8 cellular contexts compared by ENCODE assay signal in the genomic region with DNA sequence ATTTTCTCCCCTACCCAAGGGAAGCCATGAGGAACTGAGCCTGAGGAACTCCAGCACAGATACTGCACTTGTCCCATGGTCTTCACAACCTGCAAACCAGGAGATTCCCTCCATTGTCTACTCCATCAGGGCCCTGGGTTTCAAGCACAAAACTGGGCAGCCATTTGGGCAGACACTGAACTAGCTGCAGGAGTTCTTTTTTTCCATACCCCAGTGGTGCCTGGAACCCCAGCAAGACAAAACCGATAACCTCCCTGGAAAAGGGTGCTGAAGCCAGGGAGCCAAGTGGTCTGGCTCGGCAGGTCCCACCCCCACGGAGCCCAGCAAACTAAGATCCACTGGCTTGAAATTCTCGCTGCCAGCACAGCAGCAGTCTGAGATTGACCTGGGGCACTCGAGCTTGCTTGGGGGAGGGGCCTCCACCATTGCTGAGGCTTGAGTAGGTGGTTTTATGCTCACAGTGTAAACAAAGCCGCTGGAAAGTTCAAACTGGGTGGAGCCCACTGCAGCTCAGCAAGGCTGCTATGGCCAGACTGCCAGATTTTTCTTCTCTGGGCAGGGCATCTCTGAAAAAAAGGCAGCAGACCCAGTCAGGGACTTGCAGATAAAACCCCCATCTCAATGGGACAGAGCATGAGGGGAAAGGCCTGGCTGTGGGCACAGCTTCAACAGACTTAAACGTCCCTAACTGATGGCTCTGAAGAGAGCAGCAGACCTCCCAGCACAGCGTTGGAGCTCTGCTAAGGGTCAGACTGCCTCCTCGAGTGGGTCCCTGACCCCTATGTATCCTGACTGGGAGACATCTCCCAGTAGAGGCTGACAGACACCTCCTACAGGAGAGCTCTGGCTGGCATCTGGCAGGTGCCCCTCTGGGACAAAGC.
DNase-seq lines count a peak whose midpoint lies in the region; ATAC-seq and TF ChIP-seq lines count a peak whose summit lies in the region.
"Not testable (repeated sequence)": the region's sequence is repeated elsewhere in the genome, so short reads cannot be mapped to it uniquely, and the experiment has no call there.

No MANE protein-coding gene starts in this region.

- ATAC-seq in right lobe of liver: peak; percentile 79 to 95 (median 86)

- H3K9me2 ChIP-seq in hepatocyte (replicated peaks; ENCODE audit: insufficient read depth): not testable (repeated sequence)

- H2AK5ac ChIP-seq in trophoblast cell (ENCODE audit: low read length): not testable (repeated sequence)

- H2AFZ ChIP-seq in hepatocyte: peak overlapping the region; percentile 34
- H2AFZ ChIP-seq in trophoblast cell (ENCODE audit: insufficient read depth, low read length, poor library complexity): not testable (repeated sequence)

- H3K9ac ChIP-seq in trophoblast cell (ENCODE audit: low read length): not testable (repeated sequence)

- 35% methylated on average over 9 of the region's 9 CpGs for WGBS in hepatocyte (ENCODE audit: low lambda C conversion rate, missing lambda C conversion rate)
- WGBS in right lobe of liver (ENCODE audit: insufficient coverage, low coverage, low lambda C conversion rate, missing lambda C conversion rate): 17% methylated on average over 2 of the region's 9 CpGs
- WGBS in trophoblast cell (ENCODE audit: extremely low coverage, insufficient coverage, insufficient read length): no CpG with 5 or more reads among the region's 9 CpGs

- H4K8ac ChIP-seq in trophoblast cell (ENCODE audit: low read depth, low read length): not testable (repeated sequence)

- TF ChIP-seq CTCF in Peyer's patch (IDR thresholded peaks at IDR 0.05); hepatocyte (IDR thresholded peaks at IDR 0.05; ENCODE audit: poor library complexity); right lobe of liver (IDR thresholded peaks at IDR 0.05): not testable (repeated sequence)

- not testable (repeated sequence) for H3K23ac ChIP-seq in trophoblast cell (ENCODE audit: low read length)

- intact Hi-C loops in right lobe of liver (cut with DNase I): not testable (repeated sequence)

- H3K79me2 ChIP-seq in hepatocyte; trophoblast cell (ENCODE audit: control insufficient read depth, insufficient read depth, low read length, poor library complexity): not testable (repeated sequence)

- H3K27ac ChIP-seq in Peyer's patch; trophoblast cell (ENCODE audit: low read depth, low read length): not testable (repeated sequence)
- H3K27ac ChIP-seq in hepatocyte (peak overlapping the region; percentile 68), right lobe of liver (peak overlapping the region in 1 of 3 donors; percentile 3)

- peak overlapping the region; percentile 25 for H4K91ac ChIP-seq in trophoblast cell (ENCODE audit: low read depth, low read length)

- peak; percentile 83 for DNase-seq in DMS53 (lab: John Stamatoyannopoulos, UW)
- peak; percentile 22 for DNase-seq in NCI-H1105 treated with DMSO at 0.1 percent for 48 hours (lab: John Stamatoyannopoulos, UW)
- peak; percentile 14 for DNase-seq in NCI-H510A treated with DMSO at 0.1 percent for 48 hours (lab: John Stamatoyannopoulos, UW)
- peak in 2 of 3 donors; percentile 74 to 83 for DNase-seq in Peyer's patch
- DNase-seq in hepatocyte (ENCODE audit: low spot score): peak; percentile 83
- DNase-seq in right lobe of liver: peak; percentile 68 to 87 (median 81)
- DNase-seq in trophoblast cell: not testable (repeated sequence)
- DNase-seq in ureter (ENCODE audit: low spot score): peak; percentile 46

- not testable (repeated sequence) for TF ChIP-seq POLR2A in Peyer's patch (IDR thresholded peaks at IDR 0.05); right lobe of liver (IDR thresholded peaks at IDR 0.05)

- not testable (repeated sequence) for H3K36me3 ChIP-seq in Peyer's patch; hepatocyte (replicated peaks; ENCODE audit: insufficient read depth, low read depth); right lobe of liver; trophoblast cell (ENCODE audit: control insufficient read depth in 1 of 2, insufficient read depth in 2 of 2, low read length in 2 of 2)

- not testable (repeated sequence) for H4K20me1 ChIP-seq in hepatocyte (ENCODE audit: insufficient read depth, poor library complexity, severe bottlenecking)

- not testable (repeated sequence) for H3K18ac ChIP-seq in trophoblast cell (ENCODE audit: low read length)

- H3K14ac ChIP-seq in trophoblast cell (ENCODE audit: low read length): not testable (repeated sequence)

- not testable (repeated sequence) for H3K4me3 ChIP-seq in Peyer's patch; hepatocyte; right lobe of liver; trophoblast cell (ENCODE audit: low read depth, low read length)

- H3K9me3 ChIP-seq in Peyer's patch; hepatocyte (ENCODE audit: low read depth); right lobe of liver; trophoblast cell (ENCODE audit: insufficient read depth, low read depth, low read length): not testable (repeated sequence)

- peak overlapping the region; percentile 57 for H3K4me2 ChIP-seq in hepatocyte
- H3K4me2 ChIP-seq in trophoblast cell (ENCODE audit: low read length): not testable (repeated sequence)

- H3K4me1 ChIP-seq in Peyer's patch; trophoblast cell (ENCODE audit: control insufficient read depth in 1 of 2, insufficient read depth in 2 of 2, low read length in 2 of 2): not testable (repeated sequence)
- H3K4me1 ChIP-seq in hepatocyte (ENCODE audit: insufficient read depth): peaks cover 10% of the 10 kb centered on the region
- H3K4me1 ChIP-seq in right lobe of liver: peaks cover 0 to 19% (median 3%) of the 10 kb centered on the region in 4 donors

- not testable (repeated sequence) for H3K4ac ChIP-seq in trophoblast cell (ENCODE audit: low read depth, low read length)

- not testable (repeated sequence) for H3K27me3 ChIP-seq in Peyer's patch; hepatocyte; right lobe of liver; trophoblast cell (ENCODE audit: insufficient read depth, low read length)

- not testable (repeated sequence) for H2BK12ac ChIP-seq in trophoblast cell (ENCODE audit: low read length)

- H4K12ac ChIP-seq in trophoblast cell (ENCODE audit: low read depth, low read length): not testable (repeated sequence)

- not testable (repeated sequence) for H2BK120ac ChIP-seq in trophoblast cell (ENCODE audit: insufficient read depth, low read length, poor library complexity)

- not testable (repeated sequence) for H3K79me1 ChIP-seq in trophoblast cell (ENCODE audit: low read length)

- not testable (repeated sequence) for H2BK5ac ChIP-seq in trophoblast cell (ENCODE audit: low read depth, low read length, poor library complexity)
